ENCODE assay signal across 23 cellular contexts in genomic region chr11:92342034-92342433, GRCh38.
DNase-seq lines count a peak whose midpoint lies in the region; ATAC-seq, FAIRE-seq and TF ChIP-seq lines count a peak whose summit lies in the region.
"Had no signal": no experiment of that assay in that cellular context is flagged by ENCODE, and none has a peak within 500 bp of the region (broad histone marks: within the 10 kb centered on the region; RNA-seq: fewer than 3 reads in every experiment).

No MANE protein-coding gene starts in this region.

- POLR2A ChIA-PET in A549 (lab: Yijun Ruan, JAX) (no interaction called here), K562 (lab: Yijun Ruan, JAX) (no interaction called here)

- in situ Hi-C loops in K562 (cut with MboI) = no loop called here

- H3K9ac ChIP-seq in H9 (ENCODE audit: extremely low read depth, insufficient read length, low read length) (no peak overlapping the region), K562 (ENCODE audit: insufficient read depth in 1 of 2, low read depth in 2 of 2, low read length in 2 of 2) (no peak overlapping the region)
- H3K9ac ChIP-seq: BLaER1 treated with 17β-estradiol and CSF1 and Interleukin-3, amounts not matched to agents 10 nM and 100 nM had no signal

- peak overlapping the region; percentile 36 for H3K23ac ChIP-seq in H9 (ENCODE audit: insufficient read length, low read depth, low read length)

- H3K79me2 ChIP-seq in H9 (ENCODE audit: insufficient read depth, low read length) (peaks cover 5% of the 10 kb centered on the region; the same call in 1 of the 2 replicates), K562 (ENCODE audit: control insufficient read depth, insufficient read depth, low read length) (no peaks in the 10 kb centered on the region)

- H4K91ac ChIP-seq in H9 (ENCODE audit: insufficient read length, low read depth, low read length) = no peak overlapping the region

- H4K8ac ChIP-seq in H9 (replicated peaks; ENCODE audit: insufficient read length, low read depth, low read length) = no peak overlapping the region

- TF ChIP-seq RAD21 in A549 (conservative IDR thresholded peaks at IDR 0.05 in 1 of 2, IDR thresholded peaks at IDR 0.05 in 1 of 2) (no peak), K562 (CRISPR knock-in tag; conservative IDR thresholded peaks at IDR 0.05 in 1 of 2, IDR thresholded peaks at IDR 0.05 in 1 of 2) (no peak)

- CTCF ChIA-PET in A549 (lab: Yijun Ruan, JAX) = no interaction called here
- CTCF ChIA-PET in K562 (lab: Yijun Ruan, JAX; ENCODE audit: low intra/inter-chr PET ratio) = no interaction called here

- no peak overlapping the region for H2BK5ac ChIP-seq in H9 (ENCODE audit: insufficient read length, low read length)

- TF ChIP-seq POLR2A in A549 (IDR thresholded peaks at IDR 0.05; ENCODE audit: low read length) = no peak
- no peak for TF ChIP-seq POLR2A in K562 (conservative IDR thresholded peaks at IDR 0.05)

- no peak overlapping the region for H3K18ac ChIP-seq in H9 (ENCODE audit: insufficient read length, low read depth, low read length)

- no peak overlapping the region for H2AK5ac ChIP-seq in H9 (ENCODE audit: insufficient read length, low read length)

- H2BK12ac ChIP-seq in H9 (ENCODE audit: insufficient read length, low read depth, low read length) = no peak overlapping the region

- no peak overlapping the region for H3K56ac ChIP-seq in H9 (ENCODE audit: insufficient read length, low read depth, low read length)

- no peak overlapping the region for H2BK15ac ChIP-seq in H9 (ENCODE audit: low read depth, low read length)

- no peak overlapping the region for H3K4ac ChIP-seq in H9 (ENCODE audit: low read depth, low read length)

- no peak overlapping the region for H3K27ac ChIP-seq in A549
- H3K27ac ChIP-seq in H9 (ENCODE audit: insufficient read length, low read depth, low read length) = no peak overlapping the region
- H3K27ac ChIP-seq in K562 (ENCODE audit: extremely low read depth, low read depth, low read length) = no peak overlapping the region
- H3K27ac ChIP-seq: BLaER1 treated with 17β-estradiol and CSF1 and Interleukin-3, amounts not matched to agents 10 nM and 100 nM; C4-2B had no signal

- H3T11ph ChIP-seq in H9 (ENCODE audit: low read length) = no peak overlapping the region

- intact Hi-C loops in K562 (cut with micrococcal nuclease) = no loop called here

- TF ChIP-seq EP300 in A549 (IDR thresholded peaks at IDR 0.05) (no peak), K562 (IDR thresholded peaks at IDR 0.05; ENCODE audit: low read length) (no peak)

- 0 out of 2 replicates have a peak, but pooled peaks cover 2% of the 10 kb centered on the region for H3K27me3 ChIP-seq in H9 (ENCODE audit: insufficient read depth, low read length)
- no peaks in the 10 kb centered on the region for H3K27me3 ChIP-seq in K562 (ENCODE audit: control insufficient read depth in 2 of 2, insufficient read depth in 2 of 2, low read length in 2 of 2)
- H3K27me3 ChIP-seq: BLaER1 treated with 17β-estradiol and CSF1 and Interleukin-3, amounts not matched to agents 10 nM and 100 nM had no signal

- H2BK20ac ChIP-seq in H9 (ENCODE audit: low read depth, low read length, poor library complexity, severe bottlenecking) = no peak overlapping the region

- H3K36me3 Mint-ChIP-seq in H9 (ENCODE audit: insufficient read depth in 1 of 3, low read depth in 3 of 3) (peaks cover 0 to 3% (median 0%) of the 10 kb centered on the region in 3 experiments; a peak in 1 of 7 replicates), mesothelial cell of epicardium (no peaks in the 10 kb centered on the region)
- H3K36me3 Mint-ChIP-seq in stimulated activated memory B cell treated with anti-CD40 and anti-IgM and Interleukin-4, amounts not matched to agents 10 μg/mL and 1 μg/mL and 100 μg/mL, for 72 hours = no peaks in the 10 kb centered on the region
- H3K36me3 Mint-ChIP-seq: CD8-positive, alpha-beta T cell had no signal

- H3K9me3 ChIP-seq in A549 (no peaks in the 10 kb centered on the region), H9 (ENCODE audit: control insufficient read depth, low read depth, low read length) (no peaks in the 10 kb centered on the region), K562 (replicated peaks; ENCODE audit: control insufficient read depth, insufficient read depth, low read depth, low read length) (no peaks in the 10 kb centered on the region)
- H3K9me3 ChIP-seq: BLaER1 treated with 17β-estradiol and CSF1 and Interleukin-3, amounts not matched to agents 10 nM and 100 nM; Caco-2 had no signal

- no peaks in the 10 kb centered on the region for H3K23me2 ChIP-seq in H9 (ENCODE audit: insufficient read length, low read depth, low read length, poor library complexity, severe bottlenecking)

- H3K4me1 ChIP-seq in A549 = no peaks in the 10 kb centered on the region
- H3K4me1 ChIP-seq in H9 (ENCODE audit: insufficient read depth, low read length) = peaks cover 5% of the 10 kb centered on the region
- no peaks in the 10 kb centered on the region for H3K4me1 ChIP-seq in K562 (replicated peaks in 1 of 2; ENCODE audit: control insufficient read depth in 2 of 2, insufficient read depth in 2 of 2, low read length in 2 of 2)
- H3K4me1 ChIP-seq: BLaER1 treated with 17β-estradiol and CSF1 and Interleukin-3, amounts not matched to agents 10 nM and 100 nM; Caco-2 had no signal

- H3K79me1 ChIP-seq in H9 (ENCODE audit: insufficient read depth, low read depth, low read length, poor library complexity, severe bottlenecking) = no peaks in the 10 kb centered on the region

- H3K4me2 ChIP-seq in A549 = no peak overlapping the region
- no peak overlapping the region for H3K4me2 ChIP-seq in H9 (ENCODE audit: insufficient read depth, insufficient read length, low read length)
- no peak overlapping the region for H3K4me2 ChIP-seq in K562 (ENCODE audit: insufficient read depth, low read length)
- H3K4me2 ChIP-seq: BLaER1 treated with 17β-estradiol and CSF1 and Interleukin-3, amounts not matched to agents 10 nM and 100 nM had no signal

- H3K9me3 Mint-ChIP-seq in H9 (no peaks in the 10 kb centered on the region), mesothelial cell of epicardium (no peaks in the 10 kb centered on the region)
- H3K9me3 Mint-ChIP-seq in stimulated activated memory B cell treated with anti-CD40 and anti-IgM and Interleukin-4, amounts not matched to agents 10 μg/mL and 1 μg/mL and 100 μg/mL, for 72 hours = peaks cover 8% of the 10 kb centered on the region

- H3K9me1 ChIP-seq in K562 (ENCODE audit: control insufficient read depth, insufficient read depth, low read length) = no peaks in the 10 kb centered on the region

- peaks cover 20 to 22% of the 10 kb centered on the region in 2 experiments for H3K4me1 Mint-ChIP-seq in H9
- H3K4me1 Mint-ChIP-seq in mesothelial cell of epicardium = peaks cover 17% of the 10 kb centered on the region
- no peaks in the 10 kb centered on the region for H3K4me1 Mint-ChIP-seq in stimulated activated memory B cell treated with anti-CD40 and anti-IgM and Interleukin-4, amounts not matched to agents 10 μg/mL and 1 μg/mL and 100 μg/mL, for 72 hours
- H3K4me1 Mint-ChIP-seq: B cell had no signal

- H3K4me3 Mint-ChIP-seq in H9 (no peak overlapping the region), mesothelial cell of epicardium (no peak overlapping the region)
- H3K4me3 Mint-ChIP-seq in stimulated activated memory B cell treated with anti-CD40 and anti-IgM and Interleukin-4, amounts not matched to agents 10 μg/mL and 1 μg/mL and 100 μg/mL, for 72 hours = no peak overlapping the region
- H3K4me3 Mint-ChIP-seq: B cell; CD4-positive, alpha-beta T cell; CD8-positive, alpha-beta T cell had no signal

- no peaks in the 10 kb centered on the region for H4K20me1 ChIP-seq in H9 (ENCODE audit: control insufficient read depth, insufficient read depth, insufficient read length)
- no peaks in the 10 kb centered on the region for H4K20me1 ChIP-seq in K562 (replicated peaks; ENCODE audit: control insufficient read depth, insufficient read depth, low read length)
- H4K20me1 ChIP-seq: BLaER1 treated with 17β-estradiol and CSF1 and Interleukin-3, amounts not matched to agents 10 nM and 100 nM had no signal

- 61% methylated on average over 8 of the region's 8 CpGs for WGBS in A549 (ENCODE audit: missing lambda C conversion rate)
- WGBS in H9 (ENCODE audit: extremely low coverage, insufficient read length, low lambda C conversion rate) = no CpG with 5 or more reads among the region's 8 CpGs
- 2% methylated on average over 7 of the region's 8 CpGs for WGBS in K562 (ENCODE audit: insufficient coverage, low coverage, missing lambda C conversion rate)

- no peak for ATAC-seq in A549
- no peak for ATAC-seq in K562
- ATAC-seq in stimulated activated memory B cell treated with anti-CD40 and anti-IgM and Interleukin-4, amounts not matched to agents 10 μg/mL and 1 μg/mL and 100 μg/mL, for 72 hours = no peak
- ATAC-seq: CD8-positive, alpha-beta T cell had no signal

- no peaks in the 10 kb centered on the region for H3K27me3 Mint-ChIP-seq in H9 (ENCODE audit: low read depth)
- H3K27me3 Mint-ChIP-seq in mesothelial cell of epicardium (ENCODE audit: low read depth) = no peaks in the 10 kb centered on the region
- no peaks in the 10 kb centered on the region for H3K27me3 Mint-ChIP-seq in stimulated activated memory B cell treated with anti-CD40 and anti-IgM and Interleukin-4, amounts not matched to agents 10 μg/mL and 1 μg/mL and 100 μg/mL, for 72 hours
- H3K27me3 Mint-ChIP-seq: B cell; CD4-positive, alpha-beta T cell had no signal

- TF ChIP-seq CTCF in A549 (IDR thresholded peaks at IDR 0.05) = no peak
- TF ChIP-seq CTCF in H9 (conservative IDR thresholded peaks at IDR 0.05) = no peak
- TF ChIP-seq CTCF in K562 (IDR thresholded peaks at IDR 0.05 in 2 of 3, conservative IDR thresholded peaks at IDR 0.05 in 1 of 3; ENCODE audit: insufficient read depth in 2 of 3, low read depth in 1 of 3, low read length in 3 of 3) = no peak
- TF ChIP-seq CTCF in mesothelial cell of epicardium (IDR thresholded peaks at IDR 0.05; ENCODE audit: unreplicated experiment) = no peak

- FAIRE-seq in A549 (lab: Jason Lieb, UNC) (no peak), K562 (lab: Jason Lieb, UNC) (no peak)
- FAIRE-seq: A204.1, D721Med, G401.6, GM12891, GM19239 had no signal

- H2AFZ ChIP-seq in H9 (ENCODE audit: low read length) = no peak overlapping the region
- H2AFZ ChIP-seq in K562 (ENCODE audit: low read depth, low read length) = no peak overlapping the region

- H4K5ac ChIP-seq in H9 (ENCODE audit: insufficient read length, low read depth, low read length) = no peak overlapping the region

- peak overlapping the region in 1 of 3 experiments; percentile 58; a peak in 1 of 7 replicates for H3K27ac Mint-ChIP-seq in H9
- H3K27ac Mint-ChIP-seq in mesothelial cell of epicardium = peak overlapping the region; percentile 50
- no peak overlapping the region for H3K27ac Mint-ChIP-seq in stimulated activated memory B cell treated with anti-CD40 and anti-IgM and Interleukin-4, amounts not matched to agents 10 μg/mL and 1 μg/mL and 100 μg/mL, for 72 hours
- H3K27ac Mint-ChIP-seq: B cell; CD4-positive, alpha-beta T cell; CD8-positive, alpha-beta T cell had no signal

- no peak overlapping the region for H3K14ac ChIP-seq in H9 (ENCODE audit: insufficient read depth, low read length)

- H3K4me3 ChIP-seq in A549 (no peak overlapping the region), K562 (no peak overlapping the region)
- H3K4me3 ChIP-seq: BLaER1 treated with 17β-estradiol and CSF1 and Interleukin-3, amounts not matched to agents 10 nM and 100 nM had no signal

- BruUV-seq in K562 (replicated peaks; lab: Mats Ljungman, UMichigan) = no TSS peak

- no peaks in the 10 kb centered on the region for H3K36me3 ChIP-seq in K562 (ENCODE audit: control insufficient read depth, insufficient read depth, low read length)
- H3K36me3 ChIP-seq: BLaER1 treated with 17β-estradiol and CSF1 and Interleukin-3, amounts not matched to agents 10 nM and 100 nM had no signal

- H2BK120ac ChIP-seq in H9 (ENCODE audit: low read depth, low read length, poor library complexity, severe bottlenecking) = no peak overlapping the region

- DNase-seq in A549 (ENCODE audit: low read depth in 1 of 2, low spot score in 1 of 2) (no peak), H9 (no peak), K562 (ENCODE audit: extremely low read depth in 1 of 4, low spot score in 3 of 4) (no peak), mesothelial cell of epicardium (ENCODE audit: low spot score in 2 of 2, unreplicated experiment in 2 of 2) (no peak), NCI-H526 treated with DMSO at 0.1 percent for 48 hours (lab: John Stamatoyannopoulos, UW) (no peak)
- no peak for DNase-seq in activated effector memory CD4-positive, alpha-beta T cell treated with anti-CD3 and anti-CD28 coated beads, Interleukin-2, amount 50 U/mL, for 16 hours
- DNase-seq: 8988T; AML-193; Caco-2; Calu3; CD4-positive, alpha-beta T cell; CD8-positive, alpha-beta T cell; DMS79 treated with DMSO at 0.1 percent for 48 hours; GF-D8 had no signal

Comparison
In these comparisons a context has a peak if more than half of its experiments do, and no peak if none do; other contexts are left out.
1. Of the 35 proteins assayed by ChIP-seq in both K562 and A549: peak only in K562: none; only in A549: USF2; in both: none; in neither: 34.